Comparison of ENCODE assay signal across 12 cellular contexts in genomic region chr15:89812126-89812846, GRCh38. TPM values are rescaled to one million over a fixed set of nuclear protein-coding genes. Genes with fewer than 3 reads are reported as not detected.
A peak's percentile ranks its signal among the peaks of the same experiment; 100 is the strongest.
DNase-seq lines count a peak whose midpoint lies in the region; ATAC-seq and TF ChIP-seq lines count a peak whose summit lies in the region.
"Had no signal": no experiment of that assay in that cellular context is flagged by ENCODE, and none has a peak within 500 bp of the region (broad histone marks: within the 10 kb centered on the region; RNA-seq: fewer than 3 reads in every experiment).

No MANE protein-coding gene starts in this region.

- intact Hi-C loops in HCT116 (cut with micrococcal nuclease) (no loop called here), right cardiac atrium (cut with DNase I) (no loop called here)

- H3K9me3 ChIP-seq in HCT116 (ENCODE audit: control insufficient read depth in 1 of 2, insufficient read depth in 1 of 2, low read depth in 1 of 2, low read length in 2 of 2) = peaks cover 0 to 3% of the 10 kb centered on the region in 2 experiments; a peak in 1 of 4 replicates
- H3K9me3 ChIP-seq in right cardiac atrium (ENCODE audit: control insufficient read depth, low read length) = no peaks in the 10 kb centered on the region
- no peaks in the 10 kb centered on the region; the same call in 1 of the 2 replicates for H3K9me3 ChIP-seq in HAP-1

- no peaks in the 10 kb centered on the region for H3K27me3 ChIP-seq in HCT116 (ENCODE audit: insufficient read depth, low read length)
- H3K27me3 ChIP-seq in right cardiac atrium (ENCODE audit: control insufficient read depth, insufficient read depth) = no peaks in the 10 kb centered on the region
- no peaks in the 10 kb centered on the region for H3K27me3 ChIP-seq in HAP-1 (ENCODE audit: low read depth)

- H3K36me3 Mint-ChIP-seq in activated T-helper 17 cell treated with anti-CD3 and anti-CD28 coated beads, Interleukin-2, amount 50 U/mL, for 72 hours (ENCODE audit: low read depth) = peaks cover 14% of the 10 kb centered on the region

- in situ Hi-C loops in astrocyte of the cerebellum (cut with HindIII; ENCODE audit: low sequenced_read_pairs) = no loop called here
- in situ Hi-C loops in HAP-1 (cut with MboI; ENCODE audit: low sequenced_read_pairs) = no loop called here

- CTCF ChIA-PET in HCT116 (lab: Charles Lee) = no interaction called here

- H3K4me3 ChIP-seq in HCT116 (replicated peaks in 1 of 2; ENCODE audit: low read depth in 1 of 2, low read length in 2 of 2) = no peak overlapping the region
- peak overlapping the region; percentile 87 for H3K4me3 ChIP-seq in astrocyte of the cerebellum (ENCODE audit: low read depth, low read length)
- H3K4me3 ChIP-seq in right cardiac atrium (ENCODE audit: low read length) = no peak overlapping the region
- no peak overlapping the region for H3K4me3 ChIP-seq in skin epidermis
- H3K4me3 ChIP-seq in HAP-1 = no peak overlapping the region

- H3K4me2 ChIP-seq in HCT116 (ENCODE audit: low read length) = peak overlapping the region; percentile 30

- RAD21 ChIA-PET in HCT116 (lab: Charles Lee; ENCODE audit: low non-redundant PET in 1 of 2, low total read pairs in 2 of 2, uncharacterized antibody in 2 of 2, unreplicated experiment in 2 of 2) = no interaction called here

- no peaks in the 10 kb centered on the region for H3K4me1 Mint-ChIP-seq in activated T-helper 17 cell treated with anti-CD3 and anti-CD28 coated beads, Interleukin-2, amount 50 U/mL, for 72 hours

- no peak for TF ChIP-seq RAD21 in HCT116 (IDR thresholded peaks at IDR 0.05; ENCODE audit: low read depth)

- TF ChIP-seq CTCF in HCT116 (IDR thresholded peaks at IDR 0.05 in 2 of 3, conservative IDR thresholded peaks at IDR 0.05 in 1 of 3; ENCODE audit: borderline replicate concordance in 1 of 3, insufficient read depth in 1 of 3, low read depth in 2 of 3, low read length in 2 of 3) (no peak), astrocyte of the cerebellum (IDR thresholded peaks at IDR 0.05; ENCODE audit: low read depth, low read length, missing control alignments) (no peak)

- no peaks in the 10 kb centered on the region for H3K9me2 ChIP-seq in HCT116 (ENCODE audit: insufficient read depth)

- H3K4me3 Mint-ChIP-seq in activated T-helper 17 cell treated with anti-CD3 and anti-CD28 coated beads, Interleukin-2, amount 50 U/mL, for 72 hours = no peak overlapping the region
- H3K4me3 Mint-ChIP-seq: activated naive CD4-positive, alpha-beta T cell treated with anti-CD3 and anti-CD28 coated beads for 36 hours had no signal

- H3K36me3 ChIP-seq in HCT116 (ENCODE audit: control insufficient read depth in 1 of 2, insufficient read depth in 2 of 2, low read length in 2 of 2) = no peaks in the 10 kb centered on the region
- no peaks in the 10 kb centered on the region for H3K36me3 ChIP-seq in HAP-1 (replicated peaks)

- ATAC-seq in HCT116 = peak; percentile 59
- ATAC-seq in right cardiac atrium = peak; percentile 77 to 85
- ATAC-seq in activated T-helper 17 cell treated with anti-CD3 and anti-CD28 coated beads, Interleukin-2, amount 50 U/mL, for 72 hours (replicated peaks) = no peak

- POLR2A ChIA-PET in HCT116 (lab: Charles Lee) = no interaction called here

- H3K4me1 ChIP-seq in HCT116 (ENCODE audit: control insufficient read depth in 1 of 2, insufficient read depth in 2 of 2, low read length in 2 of 2) = peaks cover 4 to 21% of the 10 kb centered on the region in 2 experiments; a peak in 2 of 4 replicates
- peaks cover 8% of the 10 kb centered on the region for H3K4me1 ChIP-seq in right cardiac atrium (ENCODE audit: control insufficient read depth, insufficient read depth, low read length)
- H3K4me1 ChIP-seq in HAP-1 = peaks cover 9% of the 10 kb centered on the region; the same call in 1 of the 2 replicates

- H3K79me2 ChIP-seq in HCT116 (ENCODE audit: insufficient read depth, low read length) = no peaks in the 10 kb centered on the region

- BruUV-seq in HCT116 (replicated peaks; lab: Mats Ljungman, UMichigan) = no TSS peak

- H3K9me3 Mint-ChIP-seq in activated T-helper 17 cell treated with anti-CD3 and anti-CD28 coated beads, Interleukin-2, amount 50 U/mL, for 72 hours = peaks cover 3% of the 10 kb centered on the region
- H3K9me3 Mint-ChIP-seq: activated naive CD4-positive, alpha-beta T cell treated with anti-CD3 and anti-CD28 coated beads for 36 hours had no signal

- no peak for DNase-seq in HCT116 (ENCODE audit: low read depth, low spot score)
- DNase-seq in astrocyte of the cerebellum (ENCODE audit: low read depth) = no peak
- DNase-seq in right cardiac atrium = peak; percentile 76 to 90 (median 79)
- DNase-seq in stimulated activated CD4-positive, alpha-beta T cell treated with anti-CD3 and anti-CD28 coated beads, Interleukin-12 subunit alpha, Interleukin-12 subunit beta, amount 100 ng/mL, for 4 hours = no peak
- no peak for DNase-seq in HAP-1 (ENCODE audit: low spot score in 2 of 2)
- no peak for DNase-seq in NCI-H2107 (lab: John Stamatoyannopoulos, UW)
- DNase-seq: activated naive CD4-positive, alpha-beta T cell treated with anti-CD3 and anti-CD28 coated beads for 36 hours; DMS79 treated with DMSO at 0.1 percent for 48 hours; NCI-H510A had no signal

- H2AFZ ChIP-seq in HCT116 (ENCODE audit: low read depth, low read length, poor library complexity, severe bottlenecking) = no peak overlapping the region

- WGBS in right cardiac atrium = 42% methylated on average over 8 of the region's 8 CpGs

- no peaks in the 10 kb centered on the region for H4K20me1 ChIP-seq in HCT116 (ENCODE audit: insufficient read depth)

- H3K27ac ChIP-seq in HCT116 (ENCODE audit: low read depth, low read length) = no peak overlapping the region
- peak overlapping the region; percentile 23 for H3K27ac ChIP-seq in right cardiac atrium (ENCODE audit: low read length)
- peak overlapping the region in 14 of 21 experiments; percentile 0 to 95 (median 81) for H3K27ac ChIP-seq in skin epidermis

- H3K9ac ChIP-seq in HCT116 (ENCODE audit: low read length) = peak overlapping the region; percentile 8; the same call in 1 of the 2 replicates

- H3K27ac Mint-ChIP-seq in activated T-helper 17 cell treated with anti-CD3 and anti-CD28 coated beads, Interleukin-2, amount 50 U/mL, for 72 hours = no peak overlapping the region
- H3K27ac Mint-ChIP-seq: activated naive CD4-positive, alpha-beta T cell treated with anti-CD3 and anti-CD28 coated beads for 36 hours had no signal

- peaks cover 32% of the 10 kb centered on the region for H3K27me3 Mint-ChIP-seq in activated T-helper 17 cell treated with anti-CD3 and anti-CD28 coated beads, Interleukin-2, amount 50 U/mL, for 72 hours

- TF ChIP-seq POLR2A in HCT116 (IDR thresholded peaks at IDR 0.05; ENCODE audit: borderline replicate concordance, extremely low read depth, insufficient read depth, insufficient read length) = no peak

TF ChIP-seq in HCT116, 20 proteins besides CTCF, POLR2A, EP300 and RAD21 (continues in another document):
- TF ChIP-seq CEBPB (IDR thresholded peaks at IDR 0.05; ENCODE audit: low read depth) = no peak
- no peak for TF ChIP-seq EZH2 (IDR thresholded peaks at IDR 0.05)
- TF ChIP-seq CBX3 (IDR thresholded peaks at IDR 0.05; ENCODE audit: low read depth) = no peak
- TF ChIP-seq ZFX (IDR thresholded peaks at IDR 0.05) = no peak
- no peak for TF ChIP-seq REST (IDR thresholded peaks at IDR 0.05; ENCODE audit: low read depth)
- no peak for TF ChIP-seq SIN3A (IDR thresholded peaks at IDR 0.05; ENCODE audit: low read depth)
- TF ChIP-seq EGR1 (IDR thresholded peaks at IDR 0.05; ENCODE audit: low read depth) = no peak
- TF ChIP-seq SP1 (IDR thresholded peaks at IDR 0.05; ENCODE audit: low read depth) = no peak
- no peak for TF ChIP-seq ZNF274 (IDR thresholded peaks at IDR 0.05; ENCODE audit: low read depth, low read length)
- no peak for TF ChIP-seq ELF1 (IDR thresholded peaks at IDR 0.05; ENCODE audit: borderline replicate concordance, low read depth)
- TF ChIP-seq YY1 (IDR thresholded peaks at IDR 0.05; ENCODE audit: extremely low read depth, insufficient replicate concordance, low read depth, low read length) = no peak

RNA-seq across cellular contexts. Expression of gene ANPEP, which starts 2.4 kb away (rescaled TPM):
- 1.5 TPM for total RNA-seq in HCT116 (2021; ENCODE audit: unreplicated experiment)
- polyA plus RNA-seq in HCT116 (2012) = 0.26 and 0.29 TPM in 2 replicates
- total RNA-seq in right cardiac atrium = 10 to 100 TPM in 3 of 4 donors, 1 to 10 TPM in 1; 8.9 to 16.3 (median 12.1) TPM
- polyA plus RNA-seq in right cardiac atrium = 8.8 TPM
- under 1 TPM; 0.19 to 0.45 TPM for total RNA-seq in activated T-helper 17 cell treated with anti-CD3 and anti-CD28 coated beads, Interleukin-2, amount 50 U/mL, for 72 hours
- total RNA-seq: activated naive CD4-positive, alpha-beta T cell treated with anti-CD3 and anti-CD28 coated beads for 36 hours had no signal

RNA-seq across cellular contexts. Expression of gene MESP2, which starts 36.2 kb away (rescaled TPM):
- total RNA-seq in HCT116 (2021; ENCODE audit: unreplicated experiment) (0.20 TPM), right cardiac atrium (under 1 TPM in 3 of 4 donors, not detected in 1; 0.29 to 0.34 (median 0.29) TPM)
- polyA plus RNA-seq in HCT116 (2012) = 0.09 and 0.51 TPM in 2 replicates
- 0.61 TPM for polyA plus RNA-seq in right cardiac atrium
- under 1 TPM in 1 of 2 donors, not detected in 1; 0.15 TPM for total RNA-seq in activated T-helper 17 cell treated with anti-CD3 and anti-CD28 coated beads, Interleukin-2, amount 50 U/mL, for 72 hours
- total RNA-seq: activated naive CD4-positive, alpha-beta T cell treated with anti-CD3 and anti-CD28 coated beads for 36 hours; pulmonary artery endothelial cell had no signal

Comparison
In these comparisons a context has a peak if more than half of its experiments do, and no peak if none do; other contexts are left out.
1. DNase-seq: peak in right cardiac atrium (3 of 3); none in HCT116 (single experiment), astrocyte of the cerebellum (single experiment), stimulated activated CD4-positive, alpha-beta T cell treated with anti-CD3 and anti-CD28 coated beads, Interleukin-12 subunit alpha, Interleukin-12 subunit beta, amount 100 ng/mL, for 4 hours (single experiment), HAP-1 (0 of 2) and NCI-H2107 (single experiment).